ENCODE assay signal across 13 cellular contexts in the genomic region with DNA sequence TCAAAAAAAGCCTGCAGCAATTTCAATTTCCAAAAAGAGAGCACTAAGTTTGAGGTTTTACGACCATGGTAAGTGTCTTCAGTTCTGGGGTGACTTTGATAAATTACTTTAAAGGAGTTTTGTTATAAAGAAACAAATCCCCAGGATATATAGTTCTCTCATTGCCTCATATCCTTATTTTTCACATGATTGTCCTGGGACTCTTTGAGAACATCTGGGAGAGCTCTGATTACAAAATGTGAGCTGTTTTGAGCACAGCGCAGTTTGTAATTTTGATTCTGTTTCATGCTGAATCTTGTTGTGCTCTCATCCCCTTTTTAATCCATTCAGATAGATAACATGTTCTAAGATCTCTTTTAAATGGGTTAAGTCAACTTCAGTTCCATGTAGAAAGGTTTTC.
A peak's percentile ranks its signal among the peaks of the same experiment; 100 is the strongest.
DNase-seq lines count a peak whose midpoint lies in the region; ATAC-seq and TF ChIP-seq lines count a peak whose summit lies in the region.
"Had no signal": no experiment of that assay in that cellular context is flagged by ENCODE, and none has a peak within 500 bp of the region (broad histone marks: within the 10 kb centered on the region; RNA-seq: fewer than 3 reads in every experiment).

No MANE protein-coding gene starts in this region.

- TF ChIP-seq CTCF in fibroblast of pulmonary artery (IDR thresholded peaks at IDR 0.05; ENCODE audit: low read length, missing control alignments), result no peak
- no peak for TF ChIP-seq CTCF in testis (IDR thresholded peaks at IDR 0.05)

- H2AFZ ChIP-seq in Karpas-422 (ENCODE audit: low read length), result peak overlapping the region; percentile 38; the same call in 1 of the 2 replicates

- H3K9me3 ChIP-seq in Karpas-422 (ENCODE audit: low read length), result no peaks in the 10 kb centered on the region
- no peaks in the 10 kb centered on the region for H3K9me3 ChIP-seq in muscle layer of duodenum (ENCODE audit: control insufficient read depth in 1 of 2, low read length in 2 of 2)
- no peaks in the 10 kb centered on the region for H3K9me3 ChIP-seq in testis

- H3K36me3 ChIP-seq in Karpas-422 (ENCODE audit: insufficient read depth, low read length) (no peaks in the 10 kb centered on the region), muscle layer of duodenum (ENCODE audit: control insufficient read depth in 1 of 2, insufficient read depth in 2 of 2, low read length in 2 of 2) (no peaks in the 10 kb centered on the region), testis (ENCODE audit: low read depth, missing control alignments) (no peaks in the 10 kb centered on the region)

- H3K79me2 ChIP-seq in Karpas-422 (ENCODE audit: low read length), result no peaks in the 10 kb centered on the region

- peak; percentile 16 for DNase-seq in Karpas-422
- peak; percentile 66 for DNase-seq in fibroblast of pulmonary artery (ENCODE audit: low read depth)
- DNase-seq in testis, result no peak
- no peak for DNase-seq in dermis blood vessel endothelial cell
- no peak for DNase-seq in NCI-H510A (lab: John Stamatoyannopoulos, UW)
- DNase-seq in NCI-H187 (lab: John Stamatoyannopoulos, UW), result no peak
- DNase-seq: activated gamma-delta T cell treated with Interleukin-2 at 50 U/mL for 16 hours; effector CD4-positive, alpha-beta T cell; NCI-H2081; NCI-H748 treated with DMSO at 0.1 percent for 48 hours; stimulated activated CD4-positive, alpha-beta T cell treated with anti-CD3 and anti-CD28 coated beads, Interleukin-1b, Interleukin-23, amount 100 ng/mL, for 48 hours had no signal

- no peak for TF ChIP-seq POLR2A in testis (IDR thresholded peaks at IDR 0.05)

- H4K20me1 ChIP-seq in Karpas-422 (ENCODE audit: insufficient read depth, low read depth, low read length), result no peaks in the 10 kb centered on the region

- ATAC-seq in HG03354 (IDR thresholded peaks at IDR 0.05; ENCODE audit: poor library complexity, severe bottlenecking, unreplicated experiment), result no peak

- H3K27me3 ChIP-seq in Karpas-422 (ENCODE audit: low read length) (no peaks in the 10 kb centered on the region), muscle layer of duodenum (ENCODE audit: low read depth, low read length) (no peaks in the 10 kb centered on the region), testis (no peaks in the 10 kb centered on the region)

- H3K4me1 ChIP-seq in Karpas-422 (ENCODE audit: low read length), result peaks cover 9% of the 10 kb centered on the region
- peaks cover 0 to 4% of the 10 kb centered on the region in 2 donors for H3K4me1 ChIP-seq in muscle layer of duodenum (ENCODE audit: control insufficient read depth in 1 of 2, insufficient read depth in 2 of 2, low read length in 2 of 2)
- peaks cover 6% of the 10 kb centered on the region for H3K4me1 ChIP-seq in testis

- no peak overlapping the region for H3K27ac ChIP-seq in Karpas-422 (ENCODE audit: low read length)
- H3K27ac ChIP-seq in muscle layer of duodenum (ENCODE audit: low read length), result peak overlapping the region; percentile 66
- H3K27ac ChIP-seq in testis, result peak overlapping the region; percentile 19 to 85

- 42 to 50% methylated on average over 2 of the region's 2 CpGs for WGBS in testis, 2 donors

- intact Hi-C loops in testis (cut with DNase I; ENCODE audit: low total_unique reads), result no loop called here

- no peak overlapping the region for H3K4me2 ChIP-seq in Karpas-422 (ENCODE audit: low read depth, low read length, poor library complexity, severe bottlenecking)

- H3K9me2 ChIP-seq in Karpas-422 (replicated peaks; ENCODE audit: insufficient read depth, low read length), result no peaks in the 10 kb centered on the region

- H3K9ac ChIP-seq in Karpas-422 (ENCODE audit: low read length), result no peak overlapping the region

- H3K4me3 ChIP-seq in Karpas-422 (ENCODE audit: low read length) (no peak overlapping the region), fibroblast of pulmonary artery (replicated peaks; ENCODE audit: low read depth, low read length) (no peak overlapping the region), muscle layer of duodenum (ENCODE audit: low read depth in 1 of 2, low read length in 2 of 2) (no peak overlapping the region), testis (no peak overlapping the region)

Comparison
In these comparisons a context has a peak if more than half of its experiments do, and no peak if none do; other contexts are left out.
1. DNase-seq: peak in Karpas-422 (single experiment) and fibroblast of pulmonary artery (single experiment); none in testis (single experiment), dermis blood vessel endothelial cell (single experiment), NCI-H510A (single experiment) and NCI-H187 (0 of 2).